8 cellular contexts compared by ENCODE assay signal in the genomic region with DNA sequence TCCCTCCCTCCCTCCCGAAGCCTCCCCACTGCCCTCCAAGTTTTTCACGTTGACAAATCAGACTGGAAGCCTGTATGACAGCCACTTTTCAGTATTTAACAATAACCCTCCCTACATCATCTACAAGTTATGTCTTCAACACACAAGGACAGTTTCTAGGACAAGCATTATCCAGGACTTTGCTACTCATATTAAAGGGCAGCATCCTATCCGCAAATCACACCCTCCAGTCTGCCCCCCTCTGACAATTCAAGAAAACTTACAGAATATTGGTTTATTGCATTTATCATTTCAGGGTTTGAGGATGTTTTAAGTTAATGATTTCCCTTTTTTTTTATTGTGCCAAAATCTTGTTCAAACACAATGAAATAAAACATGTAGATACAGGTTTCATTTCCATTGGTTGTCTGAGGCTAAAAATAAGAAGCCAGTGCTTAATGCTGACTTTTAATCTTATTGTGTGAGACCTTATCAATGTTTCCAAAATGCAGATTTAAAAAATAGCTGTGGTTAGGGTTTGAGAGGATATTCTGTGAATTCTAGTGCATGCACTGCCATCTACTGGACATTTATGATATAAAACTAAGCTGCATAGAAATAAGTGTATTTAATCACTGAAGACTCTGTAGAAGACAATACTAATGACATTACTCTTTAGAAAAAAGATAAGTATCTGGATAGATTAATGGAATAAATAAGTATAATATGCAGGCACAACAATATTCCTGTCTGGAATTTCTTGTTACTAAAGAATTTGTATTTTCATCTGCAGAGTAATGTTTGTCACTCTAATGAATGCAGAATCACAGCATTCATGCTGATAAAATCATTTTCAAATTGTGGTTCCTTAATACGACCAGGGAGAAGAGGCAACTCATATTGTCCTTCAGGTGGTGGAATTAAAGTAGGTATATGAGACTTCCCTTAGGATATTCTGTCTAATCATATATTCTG.
DNase-seq lines count a peak whose midpoint lies in the region; ATAC-seq and TF ChIP-seq lines count a peak whose summit lies in the region.

No MANE protein-coding gene starts in this region.

- TF ChIP-seq CTCF in coronary artery (IDR thresholded peaks at IDR 0.05): peak; percentile 42

- H2BK15ac ChIP-seq in mesenchymal stem cell (ENCODE audit: low read depth, poor library complexity, severe bottlenecking): no peak overlapping the region

- peaks cover 30% of the 10 kb centered on the region for H3K4me1 Mint-ChIP-seq in activated CD8-positive, alpha-beta memory T cell treated with anti-CD3 and anti-CD28 coated beads, Interleukin-2, amount 10 ng/mL, durations not matched to agents 7 days and 5 days

- H3K4me1 ChIP-seq in mesenchymal stem cell (ENCODE audit: control insufficient read depth, insufficient read depth, low read depth, low read length): peaks cover 9% of the 10 kb centered on the region

- no peak overlapping the region for H3K4me3 Mint-ChIP-seq in activated CD8-positive, alpha-beta memory T cell treated with anti-CD3 and anti-CD28 coated beads, Interleukin-2, amount 10 ng/mL, durations not matched to agents 7 days and 5 days

- DNase-seq in activated CD8-positive, alpha-beta memory T cell treated with anti-CD3 and anti-CD28 coated beads, Interleukin-2, amount 10 ng/mL, durations not matched to agents 7 days and 5 days: no peak
- DNase-seq in activated CD8-positive, alpha-beta memory T cell treated with anti-CD3 and anti-CD28 coated beads, Interleukin-2, amount 50 U/mL, for 4 hours: no peak
- peak; percentile 58 for DNase-seq in OCI-M2 (lab: John Stamatoyannopoulos, UW; ENCODE audit: unreplicated experiment)
- no peak for DNase-seq in coronary artery (ENCODE audit: low spot score)
- peak; percentile 74 for DNase-seq in mesenchymal stem cell
- DNase-seq in 8988T: no peak
- DNase-seq in cortex of kidney (lab: John Stamatoyannopoulos, UW): no peak

- under 1% methylated on average over 3 of the region's 4 CpGs for WGBS in mesenchymal stem cell

- H3K4me3 ChIP-seq in coronary artery: no peak overlapping the region
- H3K4me3 ChIP-seq in mesenchymal stem cell (ENCODE audit: insufficient read depth in 1 of 2, low read depth in 1 of 2, low read length in 2 of 2): no peak overlapping the region

- H3K4me2 ChIP-seq in mesenchymal stem cell (ENCODE audit: low read length, poor library complexity, severe bottlenecking): no peak overlapping the region

- H3K18ac ChIP-seq in mesenchymal stem cell (ENCODE audit: low read depth in 1 of 2, low read length in 2 of 2): no peak overlapping the region

- no peak overlapping the region for H2AFZ ChIP-seq in mesenchymal stem cell (ENCODE audit: low read depth, low read length)

- H3K23ac ChIP-seq in mesenchymal stem cell (ENCODE audit: low read length in 2 of 2): no peak overlapping the region

- H4K91ac ChIP-seq in mesenchymal stem cell (ENCODE audit: low read length): no peak overlapping the region

- no peaks in the 10 kb centered on the region for H3K9me3 ChIP-seq in mesenchymal stem cell (ENCODE audit: control insufficient read depth, low read length)

- peak overlapping the region; percentile 3 to 73 for H3K27ac ChIP-seq in coronary artery
- H3K27ac ChIP-seq in mesenchymal stem cell (ENCODE audit: low read length, poor library complexity, severe bottlenecking): peak overlapping the region; percentile 58

- H2AK5ac ChIP-seq in mesenchymal stem cell (ENCODE audit: low read length, severe bottlenecking): no peak overlapping the region

- H4K8ac ChIP-seq in mesenchymal stem cell (ENCODE audit: low read length): no peak overlapping the region

- H3K27me3 ChIP-seq in mesenchymal stem cell (ENCODE audit: control insufficient read depth in 1 of 2, insufficient read depth in 1 of 2, low read length in 2 of 2): no peaks in the 10 kb centered on the region

- no peaks in the 10 kb centered on the region for H3K79me1 ChIP-seq in mesenchymal stem cell (replicated peaks; ENCODE audit: low read length, poor library complexity, severe bottlenecking)

- no peak overlapping the region for H3K14ac ChIP-seq in mesenchymal stem cell (ENCODE audit: low read length in 2 of 2)

- H3K9ac ChIP-seq in mesenchymal stem cell (ENCODE audit: low read length): peak overlapping the region; percentile 64

- no peak overlapping the region for H3K4ac ChIP-seq in mesenchymal stem cell (ENCODE audit: low read depth in 1 of 2, low read length in 2 of 2)

- H3K27me3 Mint-ChIP-seq in activated CD8-positive, alpha-beta memory T cell treated with anti-CD3 and anti-CD28 coated beads, Interleukin-2, amount 10 ng/mL, durations not matched to agents 7 days and 5 days: peaks cover 28% of the 10 kb centered on the region

- H3K27ac Mint-ChIP-seq in activated CD8-positive, alpha-beta memory T cell treated with anti-CD3 and anti-CD28 coated beads, Interleukin-2, amount 10 ng/mL, durations not matched to agents 7 days and 5 days: no peak overlapping the region

- H2BK12ac ChIP-seq in mesenchymal stem cell (ENCODE audit: low read length in 2 of 2): no peak overlapping the region

- H2BK120ac ChIP-seq in mesenchymal stem cell (ENCODE audit: low read depth, low read length): no peak overlapping the region

- ATAC-seq in activated CD8-positive, alpha-beta memory T cell treated with anti-CD3 and anti-CD28 coated beads, Interleukin-2, amount 10 ng/mL, durations not matched to agents 7 days and 5 days: peak; percentile 41
- ATAC-seq in HG03439 (IDR thresholded peaks at IDR 0.05; ENCODE audit: unreplicated experiment): peak; percentile 57

- H3K36me3 Mint-ChIP-seq in activated CD8-positive, alpha-beta memory T cell treated with anti-CD3 and anti-CD28 coated beads, Interleukin-2, amount 10 ng/mL, durations not matched to agents 7 days and 5 days: peaks cover 2% of the 10 kb centered on the region

- no peak overlapping the region for H2BK5ac ChIP-seq in mesenchymal stem cell (ENCODE audit: low read depth, low read length, poor library complexity, severe bottlenecking)

- no peaks in the 10 kb centered on the region for H3K36me3 ChIP-seq in mesenchymal stem cell (ENCODE audit: control insufficient read depth in 1 of 2, insufficient read depth in 2 of 2, low read depth in 1 of 2, low read length in 2 of 2)

- CTCF ChIA-PET in activated CD8-positive, alpha-beta memory T cell treated with anti-CD3 and anti-CD28 coated beads, Interleukin-2, amount 10 ng/mL, durations not matched to agents 7 days and 5 days (lab: Charles Lee): interaction anchor here (0.5 to 2.6 kb wide), 20 partner anchors 8 to 468 kb away, joined by 3 to 20 read pairs (median 5); partner anchors contain the start of gene TES

- H3K9me3 Mint-ChIP-seq in activated CD8-positive, alpha-beta memory T cell treated with anti-CD3 and anti-CD28 coated beads, Interleukin-2, amount 10 ng/mL, durations not matched to agents 7 days and 5 days (ENCODE audit: low read depth): no peaks in the 10 kb centered on the region

Comparison
In these comparisons a context has a peak if more than half of its experiments do, and no peak if none do; other contexts are left out.
1. DNase-seq: peak in OCI-M2 (single experiment) and mesenchymal stem cell (single experiment); none in activated CD8-positive, alpha-beta memory T cell treated with anti-CD3 and anti-CD28 coated beads, Interleukin-2, amount 10 ng/mL, durations not matched to agents 7 days and 5 days (single experiment), activated CD8-positive, alpha-beta memory T cell treated with anti-CD3 and anti-CD28 coated beads, Interleukin-2, amount 50 U/mL, for 4 hours (single experiment), coronary artery (single experiment), 8988T (single experiment) and cortex of kidney (single experiment).